Comparison of ENCODE assay signal across 23 cellular contexts in the genomic region with DNA sequence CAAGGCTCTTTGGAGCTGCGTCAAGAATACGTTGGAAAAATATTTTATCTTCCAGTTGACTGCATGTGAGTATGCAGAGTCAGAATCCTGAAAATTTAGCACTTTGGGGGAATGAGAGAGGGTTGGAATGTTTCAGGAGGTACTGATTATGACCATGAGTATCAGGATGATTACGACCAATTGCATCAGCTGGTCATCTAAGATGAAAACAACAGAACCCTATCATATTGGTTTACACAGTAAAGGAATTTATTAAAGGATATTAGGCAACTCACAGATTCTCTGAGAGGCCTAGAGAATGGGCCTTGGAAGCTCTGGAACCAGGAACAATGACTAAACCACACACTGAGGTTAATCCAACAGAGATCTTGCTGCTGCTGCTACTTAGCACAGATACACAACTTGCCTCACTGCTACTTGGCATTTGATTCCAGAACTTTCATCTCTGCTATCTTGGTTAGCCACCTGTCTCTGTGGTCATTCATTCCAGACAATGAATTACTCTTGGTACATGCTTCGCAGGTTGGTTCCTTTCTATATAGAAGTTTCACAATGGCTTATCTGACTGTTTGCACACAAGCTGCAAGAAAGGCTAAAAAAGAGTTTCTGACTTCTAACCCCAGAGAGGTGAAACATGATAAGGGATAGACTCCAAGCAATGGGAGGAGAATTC.
A peak's percentile ranks its signal among the peaks of the same experiment; 100 is the strongest.
DNase-seq lines count a peak whose midpoint lies in the region; ATAC-seq and TF ChIP-seq lines count a peak whose summit lies in the region.
"Had no signal": no experiment of that assay in that cellular context is flagged by ENCODE, and none has a peak within 500 bp of the region (broad histone marks: within the 10 kb centered on the region; RNA-seq: fewer than 3 reads in every experiment).

No MANE protein-coding gene starts in this region.

- CTCF ChIA-PET in activated CD4-positive, alpha-beta memory T cell treated with anti-CD3 and anti-CD28 coated beads for 36 hours (lab: Charles Lee): interaction anchor here (0.6 kb wide), 1 partner anchor 326 kb away, joined by 3 read pairs; no protein-coding TSS in a partner anchor

- no peak overlapping the region for H3K27ac Mint-ChIP-seq in activated CD4-positive, alpha-beta memory T cell treated with anti-CD3 and anti-CD28 coated beads for 36 hours
- H3K27ac Mint-ChIP-seq: activated naive CD8-positive, alpha-beta T cell; progenitor cell of endocrine pancreas had no signal

- peaks cover 3% of the 10 kb centered on the region for H3K9me3 Mint-ChIP-seq in activated CD4-positive, alpha-beta memory T cell treated with anti-CD3 and anti-CD28 coated beads for 36 hours

- H3K4me3 Mint-ChIP-seq in activated CD4-positive, alpha-beta memory T cell treated with anti-CD3 and anti-CD28 coated beads for 36 hours: no peak overlapping the region
- H3K4me3 Mint-ChIP-seq: activated naive CD8-positive, alpha-beta T cell had no signal

- peak; percentile 51 for ATAC-seq in sciatic nerve
- ATAC-seq in HG02571 (IDR thresholded peaks at IDR 0.05; ENCODE audit: unreplicated experiment): no peak
- ATAC-seq: gastrocnemius medialis, PC-3, Right ventricle myocardium inferior had no signal

- no peaks in the 10 kb centered on the region for H3K4me1 Mint-ChIP-seq in activated CD4-positive, alpha-beta memory T cell treated with anti-CD3 and anti-CD28 coated beads for 36 hours (ENCODE audit: low read depth)

- POLR2A ChIA-PET in activated CD4-positive, alpha-beta memory T cell treated with anti-CD3 and anti-CD28 coated beads for 36 hours (lab: Charles Lee): no interaction called here

- DNase-seq in GF-D8 (lab: John Stamatoyannopoulos, UW) (peak; percentile 1), OCI-M2 (lab: John Stamatoyannopoulos, UW; ENCODE audit: unreplicated experiment) (peak; percentile 84), fibroblast of the aortic adventitia (ENCODE audit: low read depth) (peak; percentile 74), sciatic nerve (ENCODE audit: low spot score) (no peak), NCI-H345 (lab: John Stamatoyannopoulos, UW) (no peak)
- DNase-seq in activated CD4-positive, alpha-beta memory T cell treated with anti-CD3 and anti-CD28 coated beads for 36 hours: no peak
- DNase-seq in stimulated activated CD4-positive, alpha-beta T cell treated with anti-CD3 and anti-CD28 coated beads, Interleukin-4, amount 100 ng/mL, for 24 hours: no peak
- DNase-seq: activated CD4-positive, alpha-beta T cell treated with anti-CD3 and anti-CD28 coated beads, Interleukin-2, amount 50 U/mL, for 4 hours; activated CD4-positive, CD25-positive, alpha-beta regulatory T cell; activated CD8-positive, alpha-beta memory T cell treated with anti-CD3 and anti-CD28 coated beads, Interleukin-2, amount 50 U/mL, for 48 hours; gastrocnemius medialis; H7; NCI-H1105 treated with DMSO at 0.1 percent for 48 hours; NCI-H2029; NCI-H82; PC-3 had no signal

- intact Hi-C loops in sciatic nerve (cut with DNase I): no loop called here
- intact Hi-C loops in activated CD4-positive, alpha-beta memory T cell treated with anti-CD3 and anti-CD28 coated beads for 36 hours (cut with micrococcal nuclease): no loop called here

- no peaks in the 10 kb centered on the region for H3K27me3 Mint-ChIP-seq in activated CD4-positive, alpha-beta memory T cell treated with anti-CD3 and anti-CD28 coated beads for 36 hours
- H3K27me3 Mint-ChIP-seq: activated naive CD8-positive, alpha-beta T cell; progenitor cell of endocrine pancreas had no signal

- no peaks in the 10 kb centered on the region for H3K36me3 Mint-ChIP-seq in activated CD4-positive, alpha-beta memory T cell treated with anti-CD3 and anti-CD28 coated beads for 36 hours
- H3K36me3 Mint-ChIP-seq: activated naive CD8-positive, alpha-beta T cell had no signal

- H3K4me3 ChIP-seq in fibroblast of the aortic adventitia (ENCODE audit: low read depth, low read length): no peak overlapping the region
- H3K4me3 ChIP-seq: BLaER1 treated with 17β-estradiol and CSF1 and Interleukin-3, amounts not matched to agents 10 nM and 100 nM; gastrocnemius medialis; lung; skin epidermis had no signal

- no peak for TF ChIP-seq CTCF in fibroblast of the aortic adventitia (IDR thresholded peaks at IDR 0.05; ENCODE audit: insufficient read depth, low read length)

Comparison
In these comparisons a context has a peak if more than half of its experiments do, and no peak if none do; other contexts are left out.
1. DNase-seq: peak in GF-D8 (single experiment), OCI-M2 (single experiment) and fibroblast of the aortic adventitia (single experiment); none in sciatic nerve (single experiment), activated CD4-positive, alpha-beta memory T cell treated with anti-CD3 and anti-CD28 coated beads for 36 hours (single experiment), NCI-H345 (single experiment) and stimulated activated CD4-positive, alpha-beta T cell treated with anti-CD3 and anti-CD28 coated beads, Interleukin-4, amount 100 ng/mL, for 24 hours (single experiment).